Comparison of ENCODE assay signal across 9 cellular contexts in the genomic region with DNA sequence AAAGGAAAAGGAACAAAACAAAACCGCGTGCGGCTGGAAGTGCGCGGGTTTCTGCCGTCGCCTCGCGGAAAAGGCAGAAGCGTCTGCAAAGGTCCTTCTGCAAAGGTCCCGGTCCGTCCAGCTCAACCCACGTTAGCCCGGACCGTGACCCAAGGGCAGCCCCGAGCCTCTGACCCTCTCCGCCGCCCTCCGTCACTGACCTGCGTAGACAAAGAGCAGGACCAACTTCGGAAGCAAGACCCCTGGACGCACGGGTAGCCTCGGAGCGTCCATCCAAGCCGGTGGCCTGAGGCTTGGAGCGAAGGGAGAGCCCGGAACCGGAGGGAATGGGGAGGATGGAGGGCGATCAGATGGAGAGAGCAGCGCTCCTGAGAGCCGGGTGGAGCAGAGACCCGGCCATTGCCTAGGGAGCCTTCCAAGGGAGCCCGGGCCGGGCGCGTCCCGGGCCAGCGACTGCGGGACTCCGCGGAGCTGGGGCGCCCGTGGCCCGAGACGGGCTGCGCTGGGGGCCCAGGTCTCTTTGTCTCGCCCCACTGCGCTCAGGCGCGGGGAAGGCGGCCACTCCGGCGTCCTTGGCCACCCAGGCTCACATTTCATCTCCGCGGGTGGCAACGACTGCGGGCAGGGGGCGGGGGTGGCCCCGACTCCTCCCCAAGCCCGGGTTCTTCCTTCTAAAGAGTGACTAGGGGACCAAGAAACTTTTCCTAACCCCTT. TPM values are rescaled to one million over a fixed set of nuclear protein-coding genes. Genes with fewer than 3 reads are reported as not detected.
DNase-seq lines count a peak whose midpoint lies in the region; ATAC-seq and TF ChIP-seq lines count a peak whose summit lies in the region.
"Had no signal": no experiment of that assay in that cellular context is flagged by ENCODE, and none has a peak within 500 bp of the region (broad histone marks: within the 10 kb centered on the region; RNA-seq: fewer than 3 reads in every experiment).

Gene CYYR1, minus strand, starts transcription at position 619 of the 714 bp plus-strand sequence. Its CDS starts 346 bp downstream, at position 273.

- DNase-seq in CD1c-positive myeloid dendritic cell (ENCODE audit: extremely low spot score): peak; percentile 6
- DNase-seq in left cardiac atrium: peak; percentile 29
- DNase-seq in osteocyte (ENCODE audit: extremely low spot score, unreplicated experiment): peak; percentile 85
- no peak for DNase-seq in NK-92 treated with Interleukin-12 subunit alpha and Interleukin-12 subunit beta, amount 100 ng/mL, for 24 hours (lab: John Stamatoyannopoulos, UW)
- no peak for DNase-seq in stimulated activated naive CD4-positive, alpha-beta T cell (lab: John Stamatoyannopoulos, UW)

- H3K9me3 Mint-ChIP-seq in activated naive CD8-positive, alpha-beta T cell (ENCODE audit: low read depth): peaks cover 9% of the 10 kb centered on the region
- H3K9me3 Mint-ChIP-seq in osteocyte (ENCODE audit: unreplicated experiment): peaks cover 5% of the 10 kb centered on the region

- no peak for TF ChIP-seq CTCF in osteocyte (IDR thresholded peaks at IDR 0.05)

- no peaks in the 10 kb centered on the region for H3K36me3 Mint-ChIP-seq in activated naive CD8-positive, alpha-beta T cell
- H3K36me3 Mint-ChIP-seq in osteocyte (ENCODE audit: unreplicated experiment): peaks cover 8% of the 10 kb centered on the region

- peaks cover 26% of the 10 kb centered on the region for H3K27me3 Mint-ChIP-seq in activated naive CD8-positive, alpha-beta T cell
- no peaks in the 10 kb centered on the region for H3K27me3 Mint-ChIP-seq in osteocyte (ENCODE audit: unreplicated experiment)

- peaks cover 4% of the 10 kb centered on the region for H3K4me1 Mint-ChIP-seq in activated naive CD8-positive, alpha-beta T cell (ENCODE audit: low read depth)
- H3K4me1 Mint-ChIP-seq in osteocyte (ENCODE audit: unreplicated experiment): peaks cover 3% of the 10 kb centered on the region

- intact Hi-C loops in left cardiac atrium (cut with DNase I): loop anchor here in 1 of 2 donors (10.0 kb wide), 2 partner anchors 398 to 688 kb away; partner anchors contain the start of gene APP

- H3K4me3 Mint-ChIP-seq in activated naive CD8-positive, alpha-beta T cell: peak within 1 kb of the TSS; percentile 24
- peak within 1 kb of the TSS; percentile 88 for H3K4me3 Mint-ChIP-seq in osteocyte (ENCODE audit: unreplicated experiment)

- H3K27ac Mint-ChIP-seq in activated naive CD8-positive, alpha-beta T cell: no peak within 1 kb of the TSS
- H3K27ac Mint-ChIP-seq in osteocyte (ENCODE audit: unreplicated experiment): peak within 1 kb of the TSS; percentile 64

- ATAC-seq in left cardiac atrium (peak; percentile 53 to 67), HG03571 (IDR thresholded peaks at IDR 0.05; ENCODE audit: unreplicated experiment) (no peak), HG03378 (IDR thresholded peaks at IDR 0.05; ENCODE audit: unreplicated experiment) (no peak)

RNA-seq across cellular contexts. Expression of gene CYYR1, which starts in this region (rescaled TPM):
- total RNA-seq in left cardiac atrium: 10 to 100 TPM; 19.9 to 27.8 TPM
- 4.7 and 6.5 TPM in 2 replicates for total RNA-seq in osteocyte
- total RNA-seq: T-helper 1 cell treated with Interleukin-12 subunit alpha and Interleukin-12 subunit beta and Interleukin-4 antibody, amounts not matched to agents 30 ng/mL and 1 ng/mL, for 36 hours had no signal

Comparison
In these comparisons a context has a peak if more than half of its experiments do, and no peak if none do; other contexts are left out.
1. DNase-seq: peak in CD1c-positive myeloid dendritic cell (single experiment), left cardiac atrium (single experiment) and osteocyte (single experiment); none in NK-92 treated with Interleukin-12 subunit alpha and Interleukin-12 subunit beta, amount 100 ng/mL, for 24 hours (single experiment) and stimulated activated naive CD4-positive, alpha-beta T cell (0 of 6).
2. ATAC-seq: peak in left cardiac atrium (2 of 2); none in HG03571 (single experiment) and HG03378 (single experiment).